Comparison of ENCODE assay signal across 1 cellular context in genomic region chr19:2782357-2782935, GRCh38.
TF ChIP-seq lines count a peak whose summit lies in the region.

No MANE protein-coding gene starts in this region.

TF ChIP-seq in HepG2, 621 proteins besides CTCF, POLR2A, EP300 and RAD21 (continues in another document):
- TF ChIP-seq RFX1 (IDR thresholded peaks at IDR 0.05) (no peak), ZBTB3 (CRISPR knock-in tag; IDR thresholded peaks at IDR 0.05; ENCODE audit: borderline replicate concordance, low read depth) (no peak), FOXK1 (CRISPR knock-in tag; IDR thresholded peaks at IDR 0.05; ENCODE audit: borderline replicate concordance, low read depth) (no peak), HES4 (CRISPR knock-in tag; IDR thresholded peaks at IDR 0.05; ENCODE audit: borderline replicate concordance) (peak; percentile 66; the same call in 1 of the 2 replicates), MAFF (IDR thresholded peaks at IDR 0.05; ENCODE audit: low read depth, low read length) (no peak), ARHGAP35 (CRISPR knock-in tag; IDR thresholded peaks at IDR 0.05; ENCODE audit: borderline replicate concordance) (no peak), ARNT (IDR thresholded peaks at IDR 0.05) (no peak), ADNP (CRISPR knock-in tag; IDR thresholded peaks at IDR 0.05) (peak; percentile 62; the same call in 1 of the 2 replicates), NAIF1 (CRISPR knock-in tag; IDR thresholded peaks at IDR 0.05; ENCODE audit: borderline replicate concordance) (no peak), NFYB (CRISPR knock-in tag; IDR thresholded peaks at IDR 0.05) (no peak), ZNF619 (CRISPR knock-in tag; IDR thresholded peaks at IDR 0.05) (no peak), FOXM1 (CRISPR knock-in tag; IDR thresholded peaks at IDR 0.05) (no peak), EZH2 (conservative IDR thresholded peaks at IDR 0.05; ENCODE audit: low read depth, low read length) (no peak), SIN3B (IDR thresholded peaks at IDR 0.05; ENCODE audit: low read length) (no peak), ZSCAN9 (CRISPR knock-in tag; IDR thresholded peaks at IDR 0.05; ENCODE audit: borderline replicate concordance) (no peak), ZNF7 (CRISPR knock-in tag; IDR thresholded peaks at IDR 0.05) (no peak), PAX8 (CRISPR knock-in tag; IDR thresholded peaks at IDR 0.05; ENCODE audit: borderline replicate concordance) (no peak), JUND (CRISPR knock-in tag; IDR thresholded peaks at IDR 0.05) (no peak), CEBPB (IDR thresholded peaks at IDR 0.05; ENCODE audit: borderline replicate concordance, low read depth, low read length) (no peak), RARA (CRISPR knock-in tag; IDR thresholded peaks at IDR 0.05) (no peak), GZF1 (CRISPR knock-in tag; IDR thresholded peaks at IDR 0.05) (no peak), CENPX (CRISPR knock-in tag; IDR thresholded peaks at IDR 0.05) (no peak), MIXL1 (CRISPR knock-in tag; IDR thresholded peaks at IDR 0.05) (no peak), NBN (conservative IDR thresholded peaks at IDR 0.05) (no peak), ZNF629 (CRISPR knock-in tag; conservative IDR thresholded peaks at IDR 0.05) (peak; percentile 98), ZNF569 (CRISPR knock-in tag; IDR thresholded peaks at IDR 0.05; ENCODE audit: borderline replicate concordance) (no peak), ESRRA (CRISPR knock-in tag; IDR thresholded peaks at IDR 0.05; ENCODE audit: low read depth) (0 out of 2 replicates have a peak, but pooled peaks have one; percentile 4), HNRNPLL (IDR thresholded peaks at IDR 0.05; ENCODE audit: low read depth, low read length, poor library complexity, severe bottlenecking) (no peak), MED1 (CRISPR knock-in tag; IDR thresholded peaks at IDR 0.05) (no peak), PHB2 (IDR thresholded peaks at IDR 0.05; ENCODE audit: partially characterized antibody) (no peak), ZNF609 (CRISPR knock-in tag; IDR thresholded peaks at IDR 0.05; ENCODE audit: borderline replicate concordance) (no peak), ZNF225 (CRISPR knock-in tag; IDR thresholded peaks at IDR 0.05) (no peak), ZNF768 (CRISPR knock-in tag; IDR thresholded peaks at IDR 0.05) (peak; percentile 76), NFRKB (IDR thresholded peaks at IDR 0.05) (no peak), XBP1 (CRISPR knock-in tag; IDR thresholded peaks at IDR 0.05) (no peak), SP2 (CRISPR knock-in tag; IDR thresholded peaks at IDR 0.05) (no peak), ZNF761 (CRISPR knock-in tag; conservative IDR thresholded peaks at IDR 0.05) (no peak), ZNF530 (CRISPR knock-in tag; IDR thresholded peaks at IDR 0.05; ENCODE audit: low read depth) (no peak), ZFX (CRISPR knock-in tag; IDR thresholded peaks at IDR 0.05; ENCODE audit: low read depth) (no peak), HIVEP1 (CRISPR knock-in tag; IDR thresholded peaks at IDR 0.05) (no peak), ZBTB38 (CRISPR knock-in tag; IDR thresholded peaks at IDR 0.05) (no peak)
- TF ChIP-seq, protein P1, sequence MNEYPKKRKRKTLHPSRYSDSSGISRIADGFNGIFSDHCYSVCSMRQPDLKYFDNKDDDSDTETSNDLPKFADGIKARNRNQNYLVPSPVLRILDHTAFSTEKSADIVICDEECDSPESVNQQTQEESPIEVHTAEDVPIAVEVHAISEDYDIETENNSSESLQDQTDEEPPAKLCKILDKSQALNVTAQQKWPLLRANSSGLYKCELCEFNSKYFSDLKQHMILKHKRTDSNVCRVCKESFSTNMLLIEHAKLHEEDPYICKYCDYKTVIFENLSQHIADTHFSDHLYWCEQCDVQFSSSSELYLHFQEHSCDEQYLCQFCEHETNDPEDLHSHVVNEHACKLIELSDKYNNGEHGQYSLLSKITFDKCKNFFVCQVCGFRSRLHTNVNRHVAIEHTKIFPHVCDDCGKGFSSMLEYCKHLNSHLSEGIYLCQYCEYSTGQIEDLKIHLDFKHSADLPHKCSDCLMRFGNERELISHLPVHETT (CRISPR knock-in tag; conservative IDR thresholded peaks at IDR 0.05), result no peak
- TF ChIP-seq, protein P2, sequence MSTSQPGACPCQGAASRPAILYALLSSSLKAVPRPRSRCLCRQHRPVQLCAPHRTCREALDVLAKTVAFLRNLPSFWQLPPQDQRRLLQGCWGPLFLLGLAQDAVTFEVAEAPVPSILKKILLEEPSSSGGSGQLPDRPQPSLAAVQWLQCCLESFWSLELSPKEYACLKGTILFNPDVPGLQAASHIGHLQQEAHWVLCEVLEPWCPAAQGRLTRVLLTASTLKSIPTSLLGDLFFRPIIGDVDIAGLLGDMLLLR (CRISPR knock-in tag; IDR thresholded peaks at IDR 0.05), result no peak
- TF ChIP-seq, protein P3, sequence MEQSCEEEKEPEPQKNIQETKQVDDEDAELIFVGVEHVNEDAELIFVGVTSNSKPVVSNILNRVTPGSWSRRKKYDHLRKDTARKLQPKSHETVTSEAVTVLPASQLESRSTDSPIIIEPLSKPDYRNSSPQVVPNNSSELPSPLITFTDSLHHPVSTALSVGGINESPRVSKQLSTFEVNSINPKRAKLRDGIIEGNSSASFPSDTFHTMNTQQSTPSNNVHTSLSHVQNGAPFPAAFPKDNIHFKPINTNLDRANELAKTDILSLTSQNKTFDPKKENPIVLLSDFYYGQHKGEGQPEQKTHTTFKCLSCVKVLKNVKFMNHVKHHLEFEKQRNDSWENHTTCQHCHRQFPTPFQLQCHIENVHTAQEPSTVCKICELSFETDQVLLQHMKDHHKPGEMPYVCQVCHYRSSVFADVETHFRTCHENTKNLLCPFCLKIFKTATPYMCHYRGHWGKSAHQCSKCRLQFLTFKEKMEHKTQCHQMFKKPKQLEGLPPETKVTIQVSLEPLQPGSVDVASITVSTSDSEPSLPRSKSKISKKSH (CRISPR knock-in tag; IDR thresholded peaks at IDR 0.05; ENCODE audit: borderline replicate concordance), result no peak
- TF ChIP-seq, protein P4, sequence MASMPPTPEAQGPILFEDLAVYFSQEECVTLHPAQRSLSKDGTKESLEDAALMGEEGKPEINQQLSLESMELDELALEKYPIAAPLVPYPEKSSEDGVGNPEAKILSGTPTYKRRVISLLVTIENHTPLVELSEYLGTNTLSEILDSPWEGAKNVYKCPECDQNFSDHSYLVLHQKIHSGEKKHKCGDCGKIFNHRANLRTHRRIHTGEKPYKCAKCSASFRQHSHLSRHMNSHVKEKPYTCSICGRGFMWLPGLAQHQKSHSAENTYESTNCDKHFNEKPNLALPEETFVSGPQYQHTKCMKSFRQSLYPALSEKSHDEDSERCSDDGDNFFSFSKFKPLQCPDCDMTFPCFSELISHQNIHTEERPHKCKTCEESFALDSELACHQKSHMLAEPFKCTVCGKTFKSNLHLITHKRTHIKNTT (CRISPR knock-in tag; IDR thresholded peaks at IDR 0.05), result no peak
- TF ChIP-seq, protein P5, sequence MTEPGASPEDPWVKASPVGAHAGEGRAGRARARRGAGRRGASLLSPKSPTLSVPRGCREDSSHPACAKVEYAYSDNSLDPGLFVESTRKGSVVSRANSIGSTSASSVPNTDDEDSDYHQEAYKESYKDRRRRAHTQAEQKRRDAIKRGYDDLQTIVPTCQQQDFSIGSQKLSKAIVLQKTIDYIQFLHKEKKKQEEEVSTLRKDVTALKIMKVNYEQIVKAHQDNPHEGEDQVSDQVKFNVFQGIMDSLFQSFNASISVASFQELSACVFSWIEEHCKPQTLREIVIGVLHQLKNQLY (CRISPR knock-in tag; IDR thresholded peaks at IDR 0.05), result no peak
- TF ChIP-seq, protein P6, sequence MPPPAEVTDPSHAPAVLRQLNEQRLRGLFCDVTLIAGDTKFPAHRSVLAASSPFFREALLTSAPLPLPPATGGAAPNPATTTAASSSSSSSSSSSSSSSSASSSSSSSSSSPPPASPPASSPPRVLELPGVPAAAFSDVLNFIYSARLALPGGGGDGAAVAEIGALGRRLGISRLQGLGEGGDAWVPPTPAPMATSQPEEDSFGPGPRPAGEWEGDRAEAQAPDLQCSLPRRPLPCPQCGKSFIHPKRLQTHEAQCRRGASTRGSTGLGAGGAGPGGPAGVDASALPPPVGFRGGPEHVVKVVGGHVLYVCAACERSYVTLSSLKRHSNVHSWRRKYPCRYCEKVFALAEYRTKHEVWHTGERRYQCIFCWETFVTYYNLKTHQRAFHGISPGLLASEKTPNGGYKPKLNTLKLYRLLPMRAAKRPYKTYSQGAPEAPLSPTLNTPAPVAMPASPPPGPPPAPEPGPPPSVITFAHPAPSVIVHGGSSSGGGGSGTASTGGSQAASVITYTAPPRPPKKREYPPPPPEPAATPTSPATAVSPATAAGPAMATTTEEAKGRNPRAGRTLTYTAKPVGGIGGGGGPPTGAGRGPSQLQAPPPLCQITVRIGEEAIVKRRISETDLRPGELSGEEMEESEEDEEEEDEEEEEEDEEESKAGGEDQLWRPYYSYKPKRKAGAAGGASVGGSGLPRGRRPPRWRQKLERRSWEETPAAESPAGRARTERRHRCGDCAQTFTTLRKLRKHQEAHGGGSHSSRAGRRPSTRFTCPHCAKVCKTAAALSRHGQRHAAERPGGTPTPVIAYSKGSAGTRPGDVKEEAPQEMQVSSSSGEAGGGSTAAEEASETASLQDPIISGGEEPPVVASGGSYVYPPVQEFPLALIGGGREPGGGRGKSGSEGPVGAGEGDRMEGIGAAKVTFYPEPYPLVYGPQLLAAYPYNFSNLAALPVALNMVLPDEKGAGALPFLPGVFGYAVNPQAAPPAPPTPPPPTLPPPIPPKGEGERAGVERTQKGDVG (CRISPR knock-in tag; IDR thresholded peaks at IDR 0.05; ENCODE audit: borderline replicate concordance), result no peak
- TF ChIP-seq, protein P7, sequence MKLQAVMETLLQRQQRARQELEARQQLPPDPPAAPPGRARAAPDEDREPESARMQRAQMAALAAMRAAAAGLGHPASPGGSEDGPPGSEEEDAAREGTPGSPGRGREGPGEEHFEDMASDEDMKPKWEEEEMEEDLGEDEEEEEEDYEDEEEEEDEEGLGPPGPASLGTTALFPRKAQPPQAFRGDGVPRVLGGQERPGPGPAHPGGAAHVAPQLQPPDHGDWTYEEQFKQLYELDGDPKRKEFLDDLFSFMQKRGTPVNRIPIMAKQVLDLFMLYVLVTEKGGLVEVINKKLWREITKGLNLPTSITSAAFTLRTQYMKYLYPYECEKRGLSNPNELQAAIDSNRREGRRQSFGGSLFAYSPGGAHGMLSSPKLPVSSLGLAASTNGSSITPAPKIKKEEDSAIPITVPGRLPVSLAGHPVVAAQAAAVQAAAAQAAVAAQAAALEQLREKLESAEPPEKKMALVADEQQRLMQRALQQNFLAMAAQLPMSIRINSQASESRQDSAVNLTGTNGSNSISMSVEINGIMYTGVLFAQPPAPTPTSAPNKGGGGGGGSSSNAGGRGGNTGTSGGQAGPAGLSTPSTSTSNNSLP (IDR thresholded peaks at IDR 0.05; ENCODE audit: low read depth, low read length), result no peak
